Comparison of ENCODE assay signal across 32 cellular contexts in the genomic region with DNA sequence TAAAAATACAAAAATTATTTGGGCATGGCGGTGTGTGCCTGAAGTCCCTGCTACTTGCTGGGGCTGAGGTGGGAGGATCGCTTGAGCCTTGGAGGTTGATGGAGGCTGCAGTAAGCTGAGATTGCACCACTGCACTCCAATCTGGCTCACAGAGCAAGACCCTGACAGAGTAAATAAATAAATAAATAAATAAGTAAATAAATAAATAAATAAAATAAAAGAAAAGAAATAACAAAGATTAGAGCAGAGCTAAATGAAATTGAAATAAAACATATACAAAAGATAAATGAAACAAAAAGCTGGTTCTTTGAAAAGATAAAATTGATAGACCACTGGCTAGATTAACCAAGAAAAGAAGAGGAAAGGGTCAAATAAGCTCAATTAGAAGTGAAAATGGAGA. TPM values are rescaled to one million over a fixed set of nuclear protein-coding genes. Genes with fewer than 3 reads are reported as not detected.
"Had no signal": no experiment of that assay in that cellular context is flagged by ENCODE, and none has a peak within 500 bp of the region (broad histone marks: within the 10 kb centered on the region; RNA-seq: fewer than 3 reads in every experiment).

No MANE protein-coding gene starts in this region.

- FAIRE-seq: colon, endometrium, endothelial cell of umbilical vein had no signal

- H3K27ac ChIP-seq: colonic mucosa, coronary artery, dorsolateral prefrontal cortex, epithelial cell of prostate, esophagus muscularis mucosa, esophagus squamous epithelium, foreskin keratinocyte, gastrocnemius medialis, gastroesophageal sphincter, heart left ventricle, heart right ventricle, hepatocyte had no signal

- H3K9me3 ChIP-seq: colonic mucosa, esophagus muscularis mucosa, esophagus squamous epithelium, gastrocnemius medialis, gastroesophageal sphincter had no signal

- H3K27ac Mint-ChIP-seq: dendritic cell treated with granulocyte-macrophage colony-stimulating factor and Interleukin-4, amounts not matched to agents 40 ng/mL and 50 ng/mL, for 4 days; effector memory CD8-positive, alpha-beta T cell; endodermal cell had no signal

- H2AFZ ChIP-seq: hepatocyte had no signal

- H3K79me2 ChIP-seq: hepatocyte had no signal

- H3K4me1 Mint-ChIP-seq: endodermal cell had no signal

- H3K27me3 ChIP-seq: colonic mucosa, esophagus muscularis mucosa, esophagus squamous epithelium, foreskin keratinocyte, gastrocnemius medialis, gastroesophageal sphincter, heart left ventricle, heart right ventricle, hepatocyte had no signal

- ATAC-seq: effector memory CD8-positive, alpha-beta T cell; esophagus mucosa; foreskin keratinocyte; gastrocnemius medialis; gastroesophageal sphincter; heart left ventricle; heart right ventricle had no signal

- H3K4me3 ChIP-seq: colonic mucosa, coronary artery, dorsolateral prefrontal cortex, esophagus muscularis mucosa, esophagus squamous epithelium, gastrocnemius medialis, gastroesophageal sphincter, heart left ventricle, heart right ventricle, hepatocyte had no signal

- H3K9me3 Mint-ChIP-seq: endodermal cell had no signal

- DNase-seq: colonic mucosa; cortex of kidney; dermis blood vessel endothelial cell; dorsolateral prefrontal cortex; effector CD4-positive, alpha-beta T cell; effector CD8-positive, alpha-beta T cell; effector memory CD4-positive, alpha-beta T cell; effector memory CD8-positive, alpha-beta T cell; endodermal cell; erythroblast; esophagus squamous epithelium; foreskin fibroblast; foreskin keratinocyte; foreskin melanocyte; gastrocnemius medialis; glutamatergic neuron; head of caudate nucleus; heart left ventricle; heart right ventricle had no signal

- H3K36me3 ChIP-seq: colonic mucosa, esophagus muscularis mucosa, esophagus squamous epithelium, gastrocnemius medialis, gastroesophageal sphincter, heart left ventricle, heart right ventricle had no signal

- H3K4me1 ChIP-seq: colonic mucosa, esophagus muscularis mucosa, esophagus squamous epithelium, foreskin keratinocyte, gastrocnemius medialis, gastroesophageal sphincter, heart left ventricle, heart right ventricle had no signal

- H3K27me3 Mint-ChIP-seq: effector memory CD8-positive, alpha-beta T cell had no signal

- H3K4me3 Mint-ChIP-seq: dendritic cell treated with granulocyte-macrophage colony-stimulating factor and Interleukin-4, amounts not matched to agents 40 ng/mL and 50 ng/mL, for 4 days; effector memory CD8-positive, alpha-beta T cell; endodermal cell had no signal

- H3K4me2 ChIP-seq: hepatocyte had no signal

RNA-seq across cellular contexts. Expression of gene HPGD, which starts 43.1 kb away (rescaled TPM):
- total RNA-seq: dermis microvascular lymphatic vessel endothelial cell, endothelial cell of umbilical vein, fibroblast of villous mesenchyme, glomerular endothelial cell had no signal
- polyA plus RNA-seq: endothelial cell of umbilical vein had no signal
